8 cellular contexts compared by ENCODE assay signal in the genomic region with DNA sequence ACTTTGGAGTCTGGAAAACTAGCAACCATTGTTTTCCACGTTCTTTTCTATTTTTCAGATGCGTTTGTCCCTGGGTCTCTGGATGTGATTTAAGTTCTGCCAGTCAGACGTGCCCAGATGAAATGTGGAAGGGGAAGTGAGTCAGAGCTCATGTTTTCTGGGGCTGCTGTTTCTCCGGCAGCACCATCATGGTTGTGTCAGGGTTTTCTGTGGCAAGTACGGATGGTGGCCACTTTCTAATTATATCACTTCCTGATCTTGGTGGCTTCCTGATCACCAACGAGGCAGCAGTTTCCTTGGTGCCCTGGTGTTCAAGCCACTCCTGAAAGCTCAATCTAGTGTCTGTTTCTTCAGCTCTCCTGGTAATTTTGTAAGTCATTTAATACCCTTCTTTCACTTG. TPM values are rescaled to one million over a fixed set of nuclear protein-coding genes. Genes with fewer than 3 reads are reported as not detected.
DNase-seq lines count a peak whose midpoint lies in the region; ATAC-seq and TF ChIP-seq lines count a peak whose summit lies in the region.

No MANE protein-coding gene starts in this region.

- H3K27me3 Mint-ChIP-seq in activated naive CD8-positive, alpha-beta T cell treated with anti-CD3 and anti-CD28 coated beads, Interleukin-2, amount 50 U/mL, for 24 hours: peaks cover 3% of the 10 kb centered on the region
- peaks cover 10 to 24% of the 10 kb centered on the region in 2 donors for H3K27me3 Mint-ChIP-seq in effector memory CD8-positive, alpha-beta T cell

- TF ChIP-seq CTCF in HL-60 (IDR thresholded peaks at IDR 0.05; ENCODE audit: insufficient read depth, low read length): no peak
- no peak for TF ChIP-seq CTCF in lower lobe of right lung (IDR thresholded peaks at IDR 0.05)

- H3K4me3 ChIP-seq in HL-60 (replicated peaks; ENCODE audit: insufficient read depth, low read length): no peak overlapping the region
- no peak overlapping the region for H3K4me3 ChIP-seq in lower lobe of right lung

- no peaks in the 10 kb centered on the region for H3K9me3 ChIP-seq in lower lobe of right lung

- H3K36me3 Mint-ChIP-seq in activated naive CD8-positive, alpha-beta T cell treated with anti-CD3 and anti-CD28 coated beads, Interleukin-2, amount 50 U/mL, for 24 hours (ENCODE audit: low read depth): no peaks in the 10 kb centered on the region
- H3K36me3 Mint-ChIP-seq in effector memory CD8-positive, alpha-beta T cell (ENCODE audit: insufficient read depth): no peaks in the 10 kb centered on the region

- H3K27ac ChIP-seq in HL-60 (replicated peaks): peak overlapping the region; percentile 89
- peak overlapping the region; percentile 78 for H3K27ac ChIP-seq in lower lobe of right lung

- no peaks in the 10 kb centered on the region for H3K36me3 ChIP-seq in lower lobe of right lung

- H3K4me3 Mint-ChIP-seq in activated naive CD8-positive, alpha-beta T cell treated with anti-CD3 and anti-CD28 coated beads, Interleukin-2, amount 50 U/mL, for 24 hours: no peak overlapping the region
- H3K4me3 Mint-ChIP-seq in effector memory CD8-positive, alpha-beta T cell: no peak overlapping the region

- intact Hi-C loops in lower lobe of right lung (cut with DNase I): no loop called here

- H3K4me1 Mint-ChIP-seq in activated naive CD8-positive, alpha-beta T cell treated with anti-CD3 and anti-CD28 coated beads, Interleukin-2, amount 50 U/mL, for 24 hours: peaks cover 16% of the 10 kb centered on the region
- H3K4me1 Mint-ChIP-seq in effector memory CD8-positive, alpha-beta T cell (ENCODE audit: low read depth in 2 of 2): peaks cover 0 to 7% of the 10 kb centered on the region in 2 donors

- H3K27me3 ChIP-seq in HL-60 (ENCODE audit: insufficient read depth, poor library complexity, severe bottlenecking) (no peaks in the 10 kb centered on the region), lower lobe of right lung (ENCODE audit: low read depth) (peaks cover 3% of the 10 kb centered on the region)

- H3K9me3 Mint-ChIP-seq in activated naive CD8-positive, alpha-beta T cell treated with anti-CD3 and anti-CD28 coated beads, Interleukin-2, amount 50 U/mL, for 24 hours: no peaks in the 10 kb centered on the region
- H3K9me3 Mint-ChIP-seq in effector memory CD8-positive, alpha-beta T cell: no peaks in the 10 kb centered on the region

- DNase-seq in EL (peak; percentile 54), HL-60 (ENCODE audit: low read depth in 1 of 2, low spot score in 1 of 2) (peak; percentile 74 to 91), lower lobe of right lung (no peak), HEK293T (ENCODE audit: extremely low spot score) (no peak), DMS 273 (lab: John Stamatoyannopoulos, UW; ENCODE audit: unreplicated experiment) (no peak)
- DNase-seq in activated naive CD8-positive, alpha-beta T cell treated with anti-CD3 and anti-CD28 coated beads, Interleukin-2, amount 50 U/mL, for 24 hours: peak; percentile 7
- no peak for DNase-seq in effector memory CD8-positive, alpha-beta T cell

- CTCF ChIA-PET in HEK293T (lab: Yijun Ruan, JAX): no interaction called here

- H3K27ac Mint-ChIP-seq in activated naive CD8-positive, alpha-beta T cell treated with anti-CD3 and anti-CD28 coated beads, Interleukin-2, amount 50 U/mL, for 24 hours: peak overlapping the region; percentile 58
- H3K27ac Mint-ChIP-seq in effector memory CD8-positive, alpha-beta T cell: peak overlapping the region in 1 of 2 donors; percentile 9

- H3K4me1 ChIP-seq in lower lobe of right lung: peaks cover 5% of the 10 kb centered on the region

- POLR2A ChIA-PET in HEK293T (lab: Yijun Ruan, JAX): no interaction called here

- ATAC-seq in GM19463 (IDR thresholded peaks at IDR 0.05; ENCODE audit: unreplicated experiment) (peak; percentile 77), lower lobe of right lung (peak; percentile 73 to 80)
- peak; percentile 71 for ATAC-seq in activated naive CD8-positive, alpha-beta T cell treated with anti-CD3 and anti-CD28 coated beads, Interleukin-2, amount 50 U/mL, for 24 hours
- no peak for ATAC-seq in effector memory CD8-positive, alpha-beta T cell (replicated peaks)

TF ChIP-seq in HEK293T, 16 proteins besides CTCF, POLR2A, EP300 and RAD21:
- no peak for TF ChIP-seq HDGF (IDR thresholded peaks at IDR 0.05; ENCODE audit: borderline replicate concordance)
- TF ChIP-seq NFRKB (IDR thresholded peaks at IDR 0.05): no peak
- TF ChIP-seq FOXA1 (IDR thresholded peaks at IDR 0.05): no peak
- no peak for TF ChIP-seq SUZ12 (IDR thresholded peaks at IDR 0.05)
- no peak for TF ChIP-seq L3MBTL2 (conservative IDR thresholded peaks at IDR 0.05)
- no peak for TF ChIP-seq CTBP1 (IDR thresholded peaks at IDR 0.05; ENCODE audit: borderline replicate concordance)
- TF ChIP-seq, protein P1, sequence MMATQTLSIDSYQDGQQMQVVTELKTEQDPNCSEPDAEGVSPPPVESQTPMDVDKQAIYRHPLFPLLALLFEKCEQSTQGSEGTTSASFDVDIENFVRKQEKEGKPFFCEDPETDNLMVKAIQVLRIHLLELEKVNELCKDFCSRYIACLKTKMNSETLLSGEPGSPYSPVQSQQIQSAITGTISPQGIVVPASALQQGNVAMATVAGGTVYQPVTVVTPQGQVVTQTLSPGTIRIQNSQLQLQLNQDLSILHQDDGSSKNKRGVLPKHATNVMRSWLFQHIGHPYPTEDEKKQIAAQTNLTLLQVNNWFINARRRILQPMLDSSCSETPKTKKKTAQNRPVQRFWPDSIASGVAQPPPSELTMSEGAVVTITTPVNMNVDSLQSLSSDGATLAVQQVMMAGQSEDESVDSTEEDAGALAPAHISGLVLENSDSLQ (IDR thresholded peaks at IDR 0.05): no peak
- no peak for TF ChIP-seq ELF4 (IDR thresholded peaks at IDR 0.05)
TF ChIP-seq in HEK293T: peak in this region for 0.

RNA-seq across cellular contexts. Expression of gene PMFBP1, which starts 31.4 kb away (rescaled TPM):
- total RNA-seq in lower lobe of right lung: 0.62 TPM

Comparison
In these comparisons a context has a peak if more than half of its experiments do, and no peak if none do; other contexts are left out.
1. DNase-seq: peak in EL (single experiment), HL-60 (2 of 2) and activated naive CD8-positive, alpha-beta T cell treated with anti-CD3 and anti-CD28 coated beads, Interleukin-2, amount 50 U/mL, for 24 hours (single experiment); none in lower lobe of right lung (single experiment), effector memory CD8-positive, alpha-beta T cell (0 of 3), HEK293T (single experiment) and DMS 273 (single experiment).